Comparison of ENCODE assay signal across 14 cellular contexts in genomic region chr20:38261054-38261390, GRCh38. TPM values are rescaled to one million over a fixed set of nuclear protein-coding genes. Genes with fewer than 3 reads are reported as not detected.
DNase-seq lines count a peak whose midpoint lies in the region; ATAC-seq and TF ChIP-seq lines count a peak whose summit lies in the region.
"Had no signal": no experiment of that assay in that cellular context is flagged by ENCODE, and none has a peak within 500 bp of the region (broad histone marks: within the 10 kb centered on the region; RNA-seq: fewer than 3 reads in every experiment).

No MANE protein-coding gene starts in this region.

- H3K18ac ChIP-seq in mesenchymal stem cell (ENCODE audit: low read depth in 1 of 2, low read length in 2 of 2): no peak overlapping the region

- H3K9me3 ChIP-seq in SK-N-SH: no peaks in the 10 kb centered on the region
- H3K9me3 ChIP-seq in mesenchymal stem cell (ENCODE audit: control insufficient read depth, low read length): no peaks in the 10 kb centered on the region
- no peaks in the 10 kb centered on the region for H3K9me3 ChIP-seq in tibial nerve

- no peak overlapping the region for H2AK5ac ChIP-seq in mesenchymal stem cell (ENCODE audit: low read length, severe bottlenecking)

- TF ChIP-seq POLR2A in tibial nerve (IDR thresholded peaks at IDR 0.05): no peak

- H3K23ac ChIP-seq in mesenchymal stem cell (ENCODE audit: low read length in 2 of 2): no peak overlapping the region

- no peak for DNase-seq in SK-N-SH
- DNase-seq in mesenchymal stem cell: no peak
- DNase-seq in tibial nerve (ENCODE audit: low spot score in 2 of 2): no peak
- no peak for DNase-seq in NCI-H1436 (lab: John Stamatoyannopoulos, UW)
- DNase-seq in DMS153 treated with DMSO at 0.1 percent for 48 hours (lab: John Stamatoyannopoulos, UW; ENCODE audit: unreplicated experiment): no peak
- DNase-seq in natural killer cell: no peak
- DNase-seq: activated CD4-positive, alpha-beta T cell treated with anti-CD3 and anti-CD28 coated beads, Interleukin-2, amount 10 ng/mL, durations not matched to agents 24 days and 14 days; activated gamma-delta T cell treated with Interleukin-2 at 50 U/mL for 16 hours; NCI-H526 had no signal

- intact Hi-C loops in dendritic cell treated with granulocyte-macrophage colony-stimulating factor and Interleukin-4, amounts not matched to agents 40 ng/mL and 50 ng/mL, for 4 days (cut with micrococcal nuclease): no loop called here
- intact Hi-C loops in natural killer cell (cut with micrococcal nuclease): no loop called here

- H3K4me3 Mint-ChIP-seq in dendritic cell treated with granulocyte-macrophage colony-stimulating factor and Interleukin-4, amounts not matched to agents 40 ng/mL and 50 ng/mL, for 4 days: peak overlapping the region; percentile 58
- no peak overlapping the region for H3K4me3 Mint-ChIP-seq in natural killer cell
- H3K4me3 Mint-ChIP-seq: activated CD4-positive, alpha-beta T cell treated with anti-CD3 and anti-CD28 coated beads, Interleukin-2, amount 10 ng/mL, durations not matched to agents 24 days and 14 days; stimulated activated memory B cell treated with anti-CD40 and anti-IgM and Interleukin-4, amounts not matched to agents 10 μg/mL and 1 μg/mL and 100 μg/mL, for 72 hours had no signal

- peak overlapping the region; percentile 38; the same call in 1 of the 2 replicates for H3K9ac ChIP-seq in SK-N-SH
- peak overlapping the region; percentile 74 for H3K9ac ChIP-seq in mesenchymal stem cell (ENCODE audit: low read length)

- H2BK12ac ChIP-seq in mesenchymal stem cell (ENCODE audit: low read length in 2 of 2): peak overlapping the region in 1 of 2 experiments; percentile 7

- H3K4me2 ChIP-seq in SK-N-SH (peak overlapping the region; percentile 48; the same call in 1 of the 2 replicates), mesenchymal stem cell (ENCODE audit: low read length, poor library complexity, severe bottlenecking) (peak overlapping the region; percentile 52)

- ATAC-seq in SK-N-SH treated with all-trans-retinoic acid at 6 μM for 48 hours (no peak), natural killer cell (no peak)

- no peaks in the 10 kb centered on the region for H3K36me3 Mint-ChIP-seq in dendritic cell treated with granulocyte-macrophage colony-stimulating factor and Interleukin-4, amounts not matched to agents 40 ng/mL and 50 ng/mL, for 4 days (ENCODE audit: low read depth)
- no peaks in the 10 kb centered on the region for H3K36me3 Mint-ChIP-seq in natural killer cell
- H3K36me3 Mint-ChIP-seq: stimulated activated memory B cell treated with anti-CD40 and anti-IgM and Interleukin-4, amounts not matched to agents 10 μg/mL and 1 μg/mL and 100 μg/mL, for 72 hours had no signal

- no peak for TF ChIP-seq RAD21 in SK-N-SH (IDR thresholded peaks at IDR 0.05; ENCODE audit: low read length)

- H3K36me3 ChIP-seq in SK-N-SH (replicated peaks in 1 of 2; ENCODE audit: control insufficient read depth in 1 of 2, insufficient read depth in 2 of 2, low read length in 1 of 2) (no peaks in the 10 kb centered on the region), mesenchymal stem cell (ENCODE audit: control insufficient read depth in 1 of 2, insufficient read depth in 2 of 2, low read depth in 1 of 2, low read length in 2 of 2) (no peaks in the 10 kb centered on the region), tibial nerve (no peaks in the 10 kb centered on the region)

- peaks cover 19% of the 10 kb centered on the region for H3K4me1 Mint-ChIP-seq in dendritic cell treated with granulocyte-macrophage colony-stimulating factor and Interleukin-4, amounts not matched to agents 40 ng/mL and 50 ng/mL, for 4 days (ENCODE audit: low read depth)
- peaks cover 4 to 14% of the 10 kb centered on the region in 2 donors for H3K4me1 Mint-ChIP-seq in natural killer cell
- H3K4me1 Mint-ChIP-seq: activated CD4-positive, alpha-beta T cell treated with anti-CD3 and anti-CD28 coated beads, Interleukin-2, amount 10 ng/mL, durations not matched to agents 24 days and 14 days had no signal

- H3K14ac ChIP-seq in mesenchymal stem cell (ENCODE audit: low read length in 2 of 2): no peak overlapping the region

- H3K79me1 ChIP-seq in mesenchymal stem cell (replicated peaks; ENCODE audit: low read length, poor library complexity, severe bottlenecking): no peaks in the 10 kb centered on the region

- H2AFZ ChIP-seq in SK-N-SH (ENCODE audit: low read depth): peak overlapping the region; percentile 77; the same call in 1 of the 2 replicates
- H2AFZ ChIP-seq in mesenchymal stem cell (ENCODE audit: low read depth, low read length): no peak overlapping the region

- H3K27me3 ChIP-seq in SK-N-SH (ENCODE audit: insufficient read depth): no peaks in the 10 kb centered on the region
- H3K27me3 ChIP-seq in mesenchymal stem cell (ENCODE audit: control insufficient read depth in 1 of 2, insufficient read depth in 1 of 2, low read length in 2 of 2): peaks cover 0 to 17% of the 10 kb centered on the region in 2 experiments
- H3K27me3 ChIP-seq in tibial nerve: peaks cover 0 to 4% of the 10 kb centered on the region in 2 donors

- POLR2A ChIA-PET in SK-N-SH (lab: Yijun Ruan, JAX): no interaction called here

- H3K27ac ChIP-seq in SK-N-SH (ENCODE audit: low read depth in 2 of 2, low read length in 1 of 2) (no peak overlapping the region), mesenchymal stem cell (ENCODE audit: low read length, poor library complexity, severe bottlenecking) (no peak overlapping the region), tibial nerve (peak overlapping the region; percentile 89 to 98 (median 94))
- H3K27ac ChIP-seq: 22Rv1 had no signal

- peaks cover 22% of the 10 kb centered on the region for H3F3A ChIP-seq in SK-N-SH (replicated peaks; ENCODE audit: insufficient read depth)

- H2BK120ac ChIP-seq in mesenchymal stem cell (ENCODE audit: low read depth, low read length): no peak overlapping the region

- peak overlapping the region in 1 of 2 experiments; percentile 37; a peak in 2 of 4 replicates for H3K4me3 ChIP-seq in SK-N-SH (ENCODE audit: low read depth in 2 of 2, low read length in 1 of 2)
- peak overlapping the region in 1 of 2 experiments; percentile 71 for H3K4me3 ChIP-seq in mesenchymal stem cell (ENCODE audit: insufficient read depth in 1 of 2, low read depth in 1 of 2, low read length in 2 of 2)
- peak overlapping the region in 3 of 4 donors; percentile 47 to 70 (median 49) for H3K4me3 ChIP-seq in tibial nerve

- no peaks in the 10 kb centered on the region for H4K20me1 ChIP-seq in SK-N-SH (ENCODE audit: insufficient read depth)

- H3K9me3 Mint-ChIP-seq in dendritic cell treated with granulocyte-macrophage colony-stimulating factor and Interleukin-4, amounts not matched to agents 40 ng/mL and 50 ng/mL, for 4 days: no peaks in the 10 kb centered on the region
- no peaks in the 10 kb centered on the region for H3K9me3 Mint-ChIP-seq in natural killer cell
- H3K9me3 Mint-ChIP-seq: activated CD4-positive, alpha-beta T cell treated with anti-CD3 and anti-CD28 coated beads, Interleukin-2, amount 10 ng/mL, durations not matched to agents 24 days and 14 days; stimulated activated memory B cell treated with anti-CD40 and anti-IgM and Interleukin-4, amounts not matched to agents 10 μg/mL and 1 μg/mL and 100 μg/mL, for 72 hours had no signal

- H3K79me2 ChIP-seq in SK-N-SH (ENCODE audit: insufficient read depth): no peaks in the 10 kb centered on the region; the same call in 1 of the 2 replicates

- 84% methylated on average over 5 of the region's 8 CpGs for WGBS in SK-N-SH (ENCODE audit: low lambda C conversion rate)
- WGBS in mesenchymal stem cell: 100% methylated on average over 5 of the region's 8 CpGs
- WGBS in tibial nerve, 2 donors: 48 to 53% methylated on average over 8 of the region's 8 CpGs

- H4K8ac ChIP-seq in mesenchymal stem cell (ENCODE audit: low read length): no peak overlapping the region

- H2BK5ac ChIP-seq in mesenchymal stem cell (ENCODE audit: low read depth, low read length, poor library complexity, severe bottlenecking): no peak overlapping the region

- no peaks in the 10 kb centered on the region for H3K9me2 ChIP-seq in SK-N-SH

- no peak overlapping the region for H2BK15ac ChIP-seq in mesenchymal stem cell (ENCODE audit: low read depth, poor library complexity, severe bottlenecking)

- no peak for TF ChIP-seq CTCF in SK-N-SH (IDR thresholded peaks at IDR 0.05)
- no peak for TF ChIP-seq CTCF in tibial nerve (IDR thresholded peaks at IDR 0.05)
- TF ChIP-seq CTCF in natural killer cell (IDR thresholded peaks at IDR 0.05): no peak

- no peak overlapping the region for H4K91ac ChIP-seq in mesenchymal stem cell (ENCODE audit: low read length)

- no peak for TF ChIP-seq EP300 in SK-N-SH (IDR thresholded peaks at IDR 0.05; ENCODE audit: borderline replicate concordance in 1 of 2, low read depth in 1 of 2, low read length in 1 of 2)
- no peak for TF ChIP-seq EP300 in tibial nerve (IDR thresholded peaks at IDR 0.05)

- peaks cover 0 to 7% of the 10 kb centered on the region in 2 experiments; a peak in 1 of 4 replicates for H3K4me1 ChIP-seq in SK-N-SH (ENCODE audit: control insufficient read depth in 1 of 2, insufficient read depth in 2 of 2, low read depth in 1 of 2, low read length in 1 of 2)
- peaks cover 9% of the 10 kb centered on the region for H3K4me1 ChIP-seq in mesenchymal stem cell (ENCODE audit: control insufficient read depth, insufficient read depth, low read depth, low read length)
- peaks cover 0 to 42% (median 4%) of the 10 kb centered on the region in 4 donors for H3K4me1 ChIP-seq in tibial nerve

- no peak overlapping the region for H3K27ac Mint-ChIP-seq in dendritic cell treated with granulocyte-macrophage colony-stimulating factor and Interleukin-4, amounts not matched to agents 40 ng/mL and 50 ng/mL, for 4 days
- no peak overlapping the region for H3K27ac Mint-ChIP-seq in natural killer cell
- H3K27ac Mint-ChIP-seq: activated CD4-positive, alpha-beta T cell treated with anti-CD3 and anti-CD28 coated beads, Interleukin-2, amount 10 ng/mL, durations not matched to agents 24 days and 14 days; stimulated activated memory B cell treated with anti-CD40 and anti-IgM and Interleukin-4, amounts not matched to agents 10 μg/mL and 1 μg/mL and 100 μg/mL, for 72 hours had no signal

- CTCF ChIA-PET in SK-N-SH (lab: Yijun Ruan, JAX): no interaction called here

- peaks cover 55% of the 10 kb centered on the region for H3K27me3 Mint-ChIP-seq in dendritic cell treated with granulocyte-macrophage colony-stimulating factor and Interleukin-4, amounts not matched to agents 40 ng/mL and 50 ng/mL, for 4 days
- peaks cover 44 to 75% of the 10 kb centered on the region in 2 donors for H3K27me3 Mint-ChIP-seq in natural killer cell (ENCODE audit: low read depth in 2 of 2)

- H3K4ac ChIP-seq in mesenchymal stem cell (ENCODE audit: low read depth in 1 of 2, low read length in 2 of 2): peak overlapping the region in 1 of 2 experiments; percentile 24

RNA-seq across cellular contexts. Expression of gene KIAA1755, which starts 0.5 kb away (rescaled TPM):
- 0.44 and 0.54 TPM in 2 replicates for polyA plus RNA-seq in SK-N-SH (2012; rRNA removed)
- polyA plus RNA-seq in SK-N-SH (2012; cell fraction: cytosol; rRNA removed): 0.26 and 0.41 TPM in 2 replicates
- polyA plus RNA-seq in SK-N-SH (2012; cell fraction: nucleus; rRNA removed): 1.5 TPM in 2 replicates
- polyA plus RNA-seq in mesenchymal stem cell (2013, experiment 1 of 2): 0.50 TPM
- polyA plus RNA-seq in mesenchymal stem cell (2013, experiment 2 of 2): 0.40 TPM
- total RNA-seq in tibial nerve (10 to 100 TPM; 12.0 to 36.3 (median 23.1) TPM), natural killer cell (not detected)
- total RNA-seq: activated CD4-positive, alpha-beta T cell treated with anti-CD3 and anti-CD28 coated beads, Interleukin-2, amount 10 ng/mL, durations not matched to agents 24 days and 14 days; dermis microvascular lymphatic vessel endothelial cell had no signal

RNA-seq across cellular contexts. Expression of gene BPI, which starts 42.9 kb away (rescaled TPM):
- polyA plus RNA-seq in SK-N-SH (2012; rRNA removed): not detected in 2 replicates
- polyA plus RNA-seq in SK-N-SH (2012; cell fraction: cytosol; rRNA removed): not detected in 2 replicates
- 0.02 TPM in 1 of 2 replicates, not detected in the other for polyA plus RNA-seq in SK-N-SH (2012; cell fraction: nucleus; rRNA removed)
- polyA plus RNA-seq in mesenchymal stem cell (2013, experiment 1 of 2): not detected
- not detected for polyA plus RNA-seq in mesenchymal stem cell (2013, experiment 2 of 2)
- total RNA-seq in tibial nerve: under 1 TPM in 1 of 4 donors, not detected in 3; 0.84 TPM
- under 1 TPM in 1 of 3 donors, not detected in 2; 0.20 TPM for total RNA-seq in natural killer cell
- total RNA-seq: activated CD4-positive, alpha-beta T cell treated with anti-CD3 and anti-CD28 coated beads, Interleukin-2, amount 10 ng/mL, durations not matched to agents 24 days and 14 days; dermis microvascular lymphatic vessel endothelial cell had no signal

Comparison
In these comparisons a context has a peak if more than half of its experiments do, and no peak if none do; other contexts are left out.
1. H3K27ac ChIP-seq: peak in tibial nerve (4 of 4); none in SK-N-SH (0 of 2) and mesenchymal stem cell (single experiment).
2. RNA of gene KIAA1755, which starts 0.5 kb away (total RNA-seq): 12.0 to 36.3 TPM in tibial nerve; not detected in natural killer cell; every median in the first group is over 10 times any median in the second.